ENCODE assay signal across 17 cellular contexts in the genomic region with DNA sequence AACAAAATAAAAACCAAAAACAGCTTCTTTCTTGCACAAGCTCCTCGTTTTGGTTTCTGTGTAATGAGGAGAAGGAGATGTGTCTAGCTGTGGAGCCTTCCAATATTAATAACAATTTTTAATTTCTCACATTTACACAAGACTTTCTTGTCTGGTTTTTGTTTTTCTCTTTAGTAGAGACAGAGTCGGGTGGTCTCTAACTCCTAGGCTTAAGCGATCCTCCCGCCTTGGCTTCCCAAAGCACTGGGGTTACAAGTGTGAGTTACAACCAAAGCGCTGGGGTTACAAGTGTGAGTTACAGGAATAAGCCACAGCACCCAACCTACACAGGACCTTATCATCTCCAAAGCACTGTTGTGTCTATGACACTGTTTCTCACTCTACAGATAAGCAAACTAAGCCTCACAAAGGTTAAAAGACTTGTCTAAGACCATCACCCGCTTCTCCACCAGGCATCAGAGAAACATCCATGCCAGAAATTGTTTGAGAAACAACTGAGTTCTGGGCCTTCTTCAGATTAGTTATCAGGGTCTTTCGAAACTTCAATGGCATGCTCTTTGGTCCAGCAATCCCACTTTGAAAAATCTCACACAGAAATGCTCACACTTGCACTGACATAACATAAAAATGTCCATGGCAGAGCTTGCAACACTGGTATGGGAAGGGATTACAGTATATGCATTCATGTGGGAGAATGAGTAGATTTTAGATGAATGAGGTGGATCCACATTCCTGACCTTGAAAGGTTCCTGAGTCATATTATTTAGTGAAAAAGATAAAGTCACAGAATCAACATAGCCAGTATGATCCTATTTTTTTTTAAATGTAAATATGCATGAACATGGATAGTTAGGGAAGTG. TPM values are rescaled to one million over a fixed set of nuclear protein-coding genes. Genes with fewer than 3 reads are reported as not detected.
DNase-seq lines count a peak whose midpoint lies in the region; ATAC-seq, FAIRE-seq and TF ChIP-seq lines count a peak whose summit lies in the region.
"Had no signal": no experiment of that assay in that cellular context is flagged by ENCODE, and none has a peak within 500 bp of the region (broad histone marks: within the 10 kb centered on the region; RNA-seq: fewer than 3 reads in every experiment).

No MANE protein-coding gene starts in this region.

- DNase-seq in A172 (ENCODE audit: low spot score) = peak; percentile 54
- peak; percentile 44 for DNase-seq in H54 (ENCODE audit: insufficient read length, low spot score)
- DNase-seq in astrocyte (ENCODE audit: low read depth) = peak; percentile 75
- peak; percentile 39 for DNase-seq in hepatic stellate cell (ENCODE audit: low spot score)
- no peak for DNase-seq in substantia nigra (lab: John Stamatoyannopoulos, UW)
- no peak for DNase-seq in nucleus accumbens (lab: John Stamatoyannopoulos, UW)
- no peak for DNase-seq in nephron progenitor cell
- DNase-seq: activated B cell treated with CpG ODN at 0.5 μM for 24 hours; activated naive CD4-positive, alpha-beta T cell treated with anti-CD3 and anti-CD28 coated beads, Interleukin-2, amount 50 U/mL, for 16 hours; erythroblast; NCI-H1048; NCI-H2171; SK-N-SH; stimulated activated CD4-positive, alpha-beta T cell treated with anti-CD3 and anti-CD28 coated beads, Interleukin-12 subunit alpha, Interleukin-12 subunit beta, amount 100 ng/mL, for 4 hours had no signal

- FAIRE-seq in H54 (lab: Jason Lieb, UNC) (no peak), astrocyte (lab: Jason Lieb, UNC) (peak; percentile 55)
- FAIRE-seq: colon, D721Med had no signal

- H3K4me1 Mint-ChIP-seq in astrocyte (ENCODE audit: low read depth, unreplicated experiment) (peaks cover 28% of the 10 kb centered on the region), nephron progenitor cell (peaks cover 29% of the 10 kb centered on the region)

- H3K27me3 Mint-ChIP-seq in astrocyte (ENCODE audit: low read depth, unreplicated experiment) (peaks cover 2% of the 10 kb centered on the region), nephron progenitor cell (ENCODE audit: low read depth, poor library complexity) (peaks cover 53% of the 10 kb centered on the region)
- H3K27me3 Mint-ChIP-seq: activated B cell treated with CpG ODN at 0.5 μM for 24 hours had no signal

- peak overlapping the region; percentile 54 for H3K4me2 ChIP-seq in astrocyte (ENCODE audit: low read length)

- ATAC-seq in GM21529 (IDR thresholded peaks at IDR 0.05; ENCODE audit: unreplicated experiment) = no peak

- H3K9me3 ChIP-seq in astrocyte (ENCODE audit: insufficient read depth, low read depth, low read length) = no peaks in the 10 kb centered on the region
- H3K9me3 ChIP-seq: SK-N-SH had no signal

- H3K79me2 ChIP-seq in astrocyte (ENCODE audit: insufficient read depth, low read length) = no peaks in the 10 kb centered on the region

- H3K4me3 ChIP-seq in astrocyte (ENCODE audit: insufficient read depth, low read depth, low read length) = no peak overlapping the region

- H3K9me3 Mint-ChIP-seq in astrocyte (ENCODE audit: unreplicated experiment) (peaks cover 5% of the 10 kb centered on the region), nephron progenitor cell (peaks cover 18% of the 10 kb centered on the region)

- peaks cover 12% of the 10 kb centered on the region for H4K20me1 ChIP-seq in astrocyte (ENCODE audit: insufficient read depth, low read length)

- peak overlapping the region; percentile 13 for H3K9ac ChIP-seq in astrocyte (ENCODE audit: low read length)
- H3K9ac ChIP-seq: SK-N-SH had no signal

- peak overlapping the region; percentile 23 for H3K4me3 Mint-ChIP-seq in astrocyte (ENCODE audit: unreplicated experiment)
- H3K4me3 Mint-ChIP-seq in nephron progenitor cell = no peak overlapping the region
- H3K4me3 Mint-ChIP-seq: activated B cell treated with CpG ODN at 0.5 μM for 24 hours had no signal

- H2AFZ ChIP-seq in astrocyte (ENCODE audit: low read depth, low read length) = no peak overlapping the region

- H3K27ac ChIP-seq in astrocyte (ENCODE audit: low read depth, low read length) (peak overlapping the region; percentile 64), substantia nigra (ENCODE audit: low read depth, low read length, poor library complexity, severe bottlenecking) (no peak overlapping the region)

- peaks cover 8% of the 10 kb centered on the region for H3K36me3 Mint-ChIP-seq in astrocyte (ENCODE audit: low read depth, unreplicated experiment)
- H3K36me3 Mint-ChIP-seq in nephron progenitor cell (ENCODE audit: low read depth) = peaks cover 14% of the 10 kb centered on the region

- H3K27me3 ChIP-seq in astrocyte (ENCODE audit: insufficient read depth, low read length) = no peaks in the 10 kb centered on the region

- peak overlapping the region; percentile 35 for H3K27ac Mint-ChIP-seq in astrocyte (ENCODE audit: unreplicated experiment)
- no peak overlapping the region for H3K27ac Mint-ChIP-seq in nephron progenitor cell
- H3K27ac Mint-ChIP-seq: activated B cell treated with CpG ODN at 0.5 μM for 24 hours had no signal

- TF ChIP-seq POLR2A in H54 (IDR thresholded peaks at IDR 0.05; ENCODE audit: low read depth, low read length) = no peak

- no peaks in the 10 kb centered on the region for H3K36me3 ChIP-seq in astrocyte (ENCODE audit: insufficient read depth, low read length)

- H3K4me1 ChIP-seq in astrocyte (ENCODE audit: insufficient read depth, low read length) = peaks cover 33% of the 10 kb centered on the region

- TF ChIP-seq CTCF in astrocyte (IDR thresholded peaks at IDR 0.05; ENCODE audit: insufficient read depth, low read depth, low read length) = no peak
- no peak for TF ChIP-seq CTCF in nephron progenitor cell (IDR thresholded peaks at IDR 0.05)

RNA-seq across cellular contexts. Expression of a gene that starts 3.9 kb away (rescaled TPM):
- 0.05 and 0.36 TPM in 2 replicates for total RNA-seq in A172 (2014; rRNA removed; shearing (Covaris generic))
- total RNA-seq in astrocyte = 22.8 and 23.3 TPM in 2 replicates

RNA-seq across cellular contexts. Expression of a gene that starts 56.8 kb away (rescaled TPM):
- total RNA-seq in A172 (2014; rRNA removed; shearing (Covaris generic)) = 28.1 and 32.5 TPM in 2 replicates
- total RNA-seq in astrocyte = 33.0 and 37.7 TPM in 2 replicates

Comparison
In these comparisons a context has a peak if more than half of its experiments do, and no peak if none do; other contexts are left out.
1. DNase-seq: peak in A172 (single experiment), H54 (single experiment), astrocyte (single experiment) and hepatic stellate cell (single experiment); none in substantia nigra (0 of 49), nucleus accumbens (0 of 56) and nephron progenitor cell (single experiment).
2. RNA of a gene that starts 3.9 kb away (total RNA-seq): 22.8 to 23.3 TPM in astrocyte; 0.05 to 0.36 TPM in A172; every median in the first group is over 10 times any median in the second.